In genomic region chr3:188792788-188793187, GRCh38 we compare ENCODE assay signal across 10 cellular contexts.
DNase-seq lines count a peak whose midpoint lies in the region; ATAC-seq and TF ChIP-seq lines count a peak whose summit lies in the region.
"Had no signal": no experiment of that assay in that cellular context is flagged by ENCODE, and none has a peak within 500 bp of the region (broad histone marks: within the 10 kb centered on the region; RNA-seq: fewer than 3 reads in every experiment).

No MANE protein-coding gene starts in this region.

- DNase-seq in GM23248 (peak; percentile 45), cardiac muscle cell (ENCODE audit: low read depth in 1 of 2, low spot score in 1 of 2) (peak; percentile 16 to 56), progenitor cell of endocrine pancreas (ENCODE audit: low spot score, unreplicated experiment) (no peak), NCI-H1436 treated with DMSO at 0.1 percent for 48 hours (lab: John Stamatoyannopoulos, UW) (no peak)
- no peak for DNase-seq in stimulated activated naive CD4-positive, alpha-beta T cell (lab: John Stamatoyannopoulos, UW)
- DNase-seq: activated CD8-positive, alpha-beta memory T cell treated with anti-CD3 and anti-CD28 coated beads for 24 hours; cortex of kidney; PC-9 had no signal

- no peaks in the 10 kb centered on the region for H3K27me3 Mint-ChIP-seq in progenitor cell of endocrine pancreas

- H3K27ac ChIP-seq in GM23248 = no peak overlapping the region
- H3K27ac ChIP-seq in cardiac muscle cell = no peak overlapping the region
- H3K27ac ChIP-seq: PC-9 had no signal

- H3K9me2 ChIP-seq in GM23248 (ENCODE audit: insufficient read depth) = no peaks in the 10 kb centered on the region

- H3K9me3 Mint-ChIP-seq in progenitor cell of endocrine pancreas (ENCODE audit: low read depth) = no peaks in the 10 kb centered on the region

- TF ChIP-seq CTCF in cardiac muscle cell (IDR thresholded peaks at IDR 0.05; ENCODE audit: low read depth, low read length) (peak; percentile 45), progenitor cell of endocrine pancreas (IDR thresholded peaks at IDR 0.05; ENCODE audit: unreplicated experiment) (peak; percentile 36)

- H3K79me2 ChIP-seq in GM23248 (ENCODE audit: insufficient read depth) = peaks cover 10% of the 10 kb centered on the region; the same call in 1 of the 2 replicates

- ATAC-seq in SK-N-SH treated with all-trans-retinoic acid at 6 μM for 48 hours = peak; percentile 84
- ATAC-seq in GM18909 (IDR thresholded peaks at IDR 0.05; ENCODE audit: poor library complexity, unreplicated experiment) = no peak

- H3K4me3 Mint-ChIP-seq in progenitor cell of endocrine pancreas (ENCODE audit: low read depth) = no peak overlapping the region

- peaks cover 1% of the 10 kb centered on the region for H3K36me3 Mint-ChIP-seq in progenitor cell of endocrine pancreas (ENCODE audit: insufficient read depth)

- H4K20me1 ChIP-seq in GM23248 (ENCODE audit: insufficient read depth) = no peaks in the 10 kb centered on the region

- H3K4me1 Mint-ChIP-seq in progenitor cell of endocrine pancreas (ENCODE audit: low read depth) = no peaks in the 10 kb centered on the region

- 48 to 53% methylated on average over 6 of the region's 6 CpGs for WGBS in GM23248 (ENCODE audit: low coverage in 1 of 2, low lambda C conversion rate in 2 of 2, missing lambda C conversion rate in 2 of 2), 2 experiments

- H3K9me3 ChIP-seq in GM23248 (ENCODE audit: low read depth) (no peaks in the 10 kb centered on the region), cardiac muscle cell (ENCODE audit: low read depth) (no peaks in the 10 kb centered on the region)

- no peaks in the 10 kb centered on the region for H3K36me3 ChIP-seq in GM23248 (ENCODE audit: low read depth)
- H3K36me3 ChIP-seq in cardiac muscle cell = no peaks in the 10 kb centered on the region

- in situ Hi-C loops in GM23248 (cut with MboI) = no loop called here

- H3K4me3 ChIP-seq in GM23248 = no peak overlapping the region
- no peak overlapping the region for H3K4me3 ChIP-seq in cardiac muscle cell
- H3K4me3 ChIP-seq: PC-9 had no signal

- H3K9ac ChIP-seq in GM23248 = no peak overlapping the region

- no peak overlapping the region for H3K27ac Mint-ChIP-seq in progenitor cell of endocrine pancreas

- no peaks in the 10 kb centered on the region for H3K27me3 ChIP-seq in GM23248 (replicated peaks; ENCODE audit: insufficient read depth)
- no peaks in the 10 kb centered on the region for H3K27me3 ChIP-seq in cardiac muscle cell

- H3K4me2 ChIP-seq in GM23248 (ENCODE audit: unreplicated experiment) = no peak overlapping the region
- H3K4me2 ChIP-seq: PC-9 had no signal

- peaks cover 38% of the 10 kb centered on the region for H3K4me1 ChIP-seq in GM23248 (ENCODE audit: insufficient read depth)
- peaks cover under 1% of the 10 kb centered on the region for H3K4me1 ChIP-seq in cardiac muscle cell (ENCODE audit: low read depth)

- H3F3A ChIP-seq in GM23248 (ENCODE audit: insufficient read depth) = peaks cover 49% of the 10 kb centered on the region

- no peak overlapping the region for H2AFZ ChIP-seq in GM23248
- H2AFZ ChIP-seq: PC-9 had no signal

TF ChIP-seq in SK-N-SH treated with all-trans-retinoic acid at 6 μM for 48 hours, 23 proteins besides CTCF, POLR2A, EP300 and RAD21:
- TF ChIP-seq, protein P1, sequence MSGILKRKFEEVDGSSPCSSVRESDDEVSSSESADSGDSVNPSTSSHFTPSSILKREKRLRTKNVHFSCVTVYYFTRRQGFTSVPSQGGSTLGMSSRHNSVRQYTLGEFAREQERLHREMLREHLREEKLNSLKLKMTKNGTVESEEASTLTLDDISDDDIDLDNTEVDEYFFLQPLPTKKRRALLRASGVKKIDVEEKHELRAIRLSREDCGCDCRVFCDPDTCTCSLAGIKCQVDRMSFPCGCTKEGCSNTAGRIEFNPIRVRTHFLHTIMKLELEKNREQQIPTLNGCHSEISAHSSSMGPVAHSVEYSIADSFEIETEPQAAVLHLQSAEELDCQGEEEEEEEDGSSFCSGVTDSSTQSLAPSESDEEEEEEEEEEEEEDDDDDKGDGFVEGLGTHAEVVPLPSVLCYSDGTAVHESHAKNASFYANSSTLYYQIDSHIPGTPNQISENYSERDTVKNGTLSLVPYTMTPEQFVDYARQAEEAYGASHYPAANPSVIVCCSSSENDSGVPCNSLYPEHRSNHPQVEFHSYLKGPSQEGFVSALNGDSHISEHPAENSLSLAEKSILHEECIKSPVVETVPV (CRISPR knock-in tag; IDR thresholded peaks at IDR 0.05) = no peak
- no peak for TF ChIP-seq GLIS3 (CRISPR knock-in tag; IDR thresholded peaks at IDR 0.05)
- TF ChIP-seq, protein P2, sequence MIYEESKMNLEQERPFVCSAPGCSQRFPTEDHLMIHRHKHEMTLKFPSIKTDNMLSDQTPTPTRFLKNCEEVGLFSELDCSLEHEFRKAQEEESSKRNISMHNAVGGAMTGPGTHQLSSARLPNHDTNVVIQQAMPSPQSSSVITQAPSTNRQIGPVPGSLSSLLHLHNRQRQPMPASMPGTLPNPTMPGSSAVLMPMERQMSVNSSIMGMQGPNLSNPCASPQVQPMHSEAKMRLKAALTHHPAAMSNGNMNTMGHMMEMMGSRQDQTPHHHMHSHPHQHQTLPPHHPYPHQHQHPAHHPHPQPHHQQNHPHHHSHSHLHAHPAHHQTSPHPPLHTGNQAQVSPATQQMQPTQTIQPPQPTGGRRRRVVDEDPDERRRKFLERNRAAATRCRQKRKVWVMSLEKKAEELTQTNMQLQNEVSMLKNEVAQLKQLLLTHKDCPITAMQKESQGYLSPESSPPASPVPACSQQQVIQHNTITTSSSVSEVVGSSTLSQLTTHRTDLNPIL (CRISPR knock-in tag; IDR thresholded peaks at IDR 0.05; ENCODE audit: low read depth) = no peak
- TF ChIP-seq ZNF70 (CRISPR knock-in tag; IDR thresholded peaks at IDR 0.05) = no peak
- TF ChIP-seq OSR1 (CRISPR knock-in tag; IDR thresholded peaks at IDR 0.05) = no peak
- TF ChIP-seq TOX (CRISPR knock-in tag; IDR thresholded peaks at IDR 0.05; ENCODE audit: borderline replicate concordance) = no peak
- TF ChIP-seq CSDC2 (CRISPR knock-in tag; IDR thresholded peaks at IDR 0.05) = no peak
- no peak for TF ChIP-seq ZFP30 (CRISPR knock-in tag; IDR thresholded peaks at IDR 0.05)
- TF ChIP-seq ESRRG (CRISPR knock-in tag; IDR thresholded peaks at IDR 0.05) = no peak
- no peak for TF ChIP-seq TCF4 (CRISPR knock-in tag; IDR thresholded peaks at IDR 0.05; ENCODE audit: borderline replicate concordance)
- no peak for TF ChIP-seq SNAI2 (CRISPR knock-in tag; IDR thresholded peaks at IDR 0.05)
- no peak for TF ChIP-seq PPARA (CRISPR knock-in tag; IDR thresholded peaks at IDR 0.05; ENCODE audit: borderline replicate concordance)
- TF ChIP-seq, protein P3, sequence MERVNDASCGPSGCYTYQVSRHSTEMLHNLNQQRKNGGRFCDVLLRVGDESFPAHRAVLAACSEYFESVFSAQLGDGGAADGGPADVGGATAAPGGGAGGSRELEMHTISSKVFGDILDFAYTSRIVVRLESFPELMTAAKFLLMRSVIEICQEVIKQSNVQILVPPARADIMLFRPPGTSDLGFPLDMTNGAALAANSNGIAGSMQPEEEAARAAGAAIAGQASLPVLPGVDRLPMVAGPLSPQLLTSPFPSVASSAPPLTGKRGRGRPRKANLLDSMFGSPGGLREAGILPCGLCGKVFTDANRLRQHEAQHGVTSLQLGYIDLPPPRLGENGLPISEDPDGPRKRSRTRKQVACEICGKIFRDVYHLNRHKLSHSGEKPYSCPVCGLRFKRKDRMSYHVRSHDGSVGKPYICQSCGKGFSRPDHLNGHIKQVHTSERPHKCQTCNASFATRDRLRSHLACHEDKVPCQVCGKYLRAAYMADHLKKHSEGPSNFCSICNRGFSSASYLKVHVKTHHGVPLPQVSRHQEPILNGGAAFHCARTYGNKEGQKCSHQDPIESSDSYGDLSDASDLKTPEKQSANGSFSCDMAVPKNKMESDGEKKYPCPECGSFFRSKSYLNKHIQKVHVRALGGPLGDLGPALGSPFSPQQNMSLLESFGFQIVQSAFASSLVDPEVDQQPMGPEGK (CRISPR knock-in tag; IDR thresholded peaks at IDR 0.05; ENCODE audit: borderline replicate concordance) = no peak
- TF ChIP-seq ZNF8 (CRISPR knock-in tag; IDR thresholded peaks at IDR 0.05) = no peak
- no peak for TF ChIP-seq ZFP3 (CRISPR knock-in tag; IDR thresholded peaks at IDR 0.05)
- no peak for TF ChIP-seq ZC3H10 (CRISPR knock-in tag; IDR thresholded peaks at IDR 0.05)
- TF ChIP-seq, protein P4, sequence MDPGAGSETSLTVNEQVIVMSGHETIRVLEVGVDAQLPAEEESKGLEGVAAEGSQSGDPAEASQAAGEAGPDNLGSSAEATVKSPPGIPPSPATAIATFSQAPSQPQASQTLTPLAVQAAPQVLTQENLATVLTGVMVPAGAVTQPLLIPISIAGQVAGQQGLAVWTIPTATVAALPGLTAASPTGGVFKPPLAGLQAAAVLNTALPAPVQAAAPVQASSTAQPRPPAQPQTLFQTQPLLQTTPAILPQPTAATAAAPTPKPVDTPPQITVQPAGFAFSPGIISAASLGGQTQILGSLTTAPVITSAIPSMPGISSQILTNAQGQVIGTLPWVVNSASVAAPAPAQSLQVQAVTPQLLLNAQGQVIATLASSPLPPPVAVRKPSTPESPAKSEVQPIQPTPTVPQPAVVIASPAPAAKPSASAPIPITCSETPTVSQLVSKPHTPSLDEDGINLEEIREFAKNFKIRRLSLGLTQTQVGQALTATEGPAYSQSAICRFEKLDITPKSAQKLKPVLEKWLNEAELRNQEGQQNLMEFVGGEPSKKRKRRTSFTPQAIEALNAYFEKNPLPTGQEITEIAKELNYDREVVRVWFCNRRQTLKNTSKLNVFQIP (CRISPR knock-in tag; IDR thresholded peaks at IDR 0.05; ENCODE audit: borderline replicate concordance, low read depth) = no peak
- TF ChIP-seq ARNTL (CRISPR knock-in tag; IDR thresholded peaks at IDR 0.05; ENCODE audit: borderline replicate concordance, low read depth) = no peak

Comparison
In these comparisons a context has a peak if more than half of its experiments do, and no peak if none do; other contexts are left out.
1. DNase-seq: peak in GM23248 (single experiment) and cardiac muscle cell (2 of 2); none in progenitor cell of endocrine pancreas (single experiment), NCI-H1436 treated with DMSO at 0.1 percent for 48 hours (single experiment) and stimulated activated naive CD4-positive, alpha-beta T cell (0 of 6).